Comparison of ENCODE assay signal across 8 cellular contexts in genomic region chr22:43811777-43812148, GRCh38.
DNase-seq lines count a peak whose midpoint lies in the region; ATAC-seq lines count a peak whose summit lies in the region.

No MANE protein-coding gene starts in this region.

- H3K9me3 ChIP-seq in adipocyte (ENCODE audit: control insufficient read depth, low read length) = no peaks in the 10 kb centered on the region
- no peaks in the 10 kb centered on the region for H3K9me3 ChIP-seq in iPS-18c (ENCODE audit: control insufficient read depth, insufficient read depth, low read length)

- no peaks in the 10 kb centered on the region for H3K27me3 ChIP-seq in adipocyte (replicated peaks; ENCODE audit: control insufficient read depth, insufficient read depth, low read length)

- ATAC-seq in HG03469 (IDR thresholded peaks at IDR 0.05; ENCODE audit: unreplicated experiment) (peak; percentile 20), HG03565 (IDR thresholded peaks at IDR 0.05; ENCODE audit: unreplicated experiment) (no peak)
- ATAC-seq in stimulated activated naive CD8-positive, alpha-beta T cell treated with anti-CD3 and anti-CD28 coated beads, Interleukin-15, Interleukin-2, amounts not matched to agents 100 U/mL and 50 U/mL, for 24 hours = peak; percentile 10

- H3K4me1 ChIP-seq in adipocyte (ENCODE audit: control insufficient read depth, insufficient read depth, low read length) = peaks cover 17% of the 10 kb centered on the region

- H3K4me3 ChIP-seq in adipocyte (ENCODE audit: low read length) (peak overlapping the region; percentile 99), iPS-18c (ENCODE audit: insufficient read depth, low read depth, low read length) (peak overlapping the region; percentile 89)

- peak overlapping the region; percentile 98 for H3K9ac ChIP-seq in adipocyte (ENCODE audit: low read length)

- H3K36me3 ChIP-seq in adipocyte (ENCODE audit: control insufficient read depth, insufficient read depth, low read length, severe bottlenecking) = no peaks in the 10 kb centered on the region

- DNase-seq in DMS153 treated with DMSO at 0.1 percent for 48 hours (lab: John Stamatoyannopoulos, UW; ENCODE audit: unreplicated experiment) = peak; percentile 4
- DNase-seq in DMS153 (lab: John Stamatoyannopoulos, UW) = no peak
- DNase-seq in adipocyte (ENCODE audit: low read depth) = peak; percentile 69
- no peak for DNase-seq in stimulated activated naive CD8-positive, alpha-beta T cell treated with anti-CD3 and anti-CD28 coated beads, Interleukin-15, Interleukin-2, amounts not matched to agents 100 U/mL and 50 U/mL, for 24 hours
- DNase-seq in SKM-1 (lab: John Stamatoyannopoulos, UW; ENCODE audit: unreplicated experiment) = no peak

Comparison
In these comparisons a context has a peak if more than half of its experiments do, and no peak if none do; other contexts are left out.
1. DNase-seq: peak in DMS153 treated with DMSO at 0.1 percent for 48 hours (single experiment) and adipocyte (single experiment); none in DMS153 (single experiment), stimulated activated naive CD8-positive, alpha-beta T cell treated with anti-CD3 and anti-CD28 coated beads, Interleukin-15, Interleukin-2, amounts not matched to agents 100 U/mL and 50 U/mL, for 24 hours (single experiment) and SKM-1 (single experiment).